ENCODE assay signal across 8 cellular contexts in the genomic region with DNA sequence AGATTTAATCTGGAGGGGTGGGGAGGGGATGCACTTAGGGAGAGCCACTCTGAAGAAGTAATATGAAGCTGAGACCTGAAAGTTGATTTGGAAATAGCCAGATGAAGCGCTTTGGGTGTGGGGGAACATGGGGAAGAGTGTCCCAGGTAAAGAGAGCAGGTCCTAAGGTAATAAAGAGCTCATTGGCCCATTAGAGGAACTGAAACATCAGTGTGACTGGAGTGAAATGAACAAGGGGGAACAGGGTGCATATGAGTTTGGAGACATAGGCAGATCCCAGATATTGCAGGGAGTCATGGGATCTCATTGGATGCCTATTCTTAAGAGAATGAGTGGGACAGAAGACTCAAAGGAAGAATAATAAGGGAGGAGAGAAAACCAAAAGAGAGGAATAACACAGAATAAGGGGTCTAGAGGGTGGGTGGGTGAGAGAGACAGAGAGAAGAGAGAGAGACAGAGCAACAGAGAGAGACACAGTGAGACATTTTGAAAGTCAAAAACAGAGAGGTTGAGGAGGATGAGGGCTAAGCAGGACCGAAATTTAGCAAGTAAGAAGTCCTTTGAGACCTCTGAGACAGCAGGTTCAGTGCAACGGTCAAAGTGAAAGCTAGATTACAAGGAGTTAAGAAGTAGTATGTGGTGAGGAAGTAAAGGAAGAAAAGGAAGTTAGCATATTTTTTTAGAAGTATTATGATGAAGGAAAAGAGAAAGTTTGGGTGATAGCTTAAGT. TPM values are rescaled to one million over a fixed set of nuclear protein-coding genes. Genes with fewer than 3 reads are reported as not detected.
DNase-seq lines count a peak whose midpoint lies in the region; ATAC-seq lines count a peak whose summit lies in the region.
"Not testable (repeated sequence)": the region's sequence is repeated elsewhere in the genome, so short reads cannot be mapped to it uniquely, and the experiment has no call there.

No MANE protein-coding gene starts in this region.

- peak; percentile 27 for DNase-seq in SIG-M5 treated with dmso at 0.1 percent for 504 hours (lab: John Stamatoyannopoulos, UW; ENCODE audit: unreplicated experiment)
- not testable (repeated sequence) for DNase-seq in activated naive CD4-positive, alpha-beta T cell treated with anti-CD3 and anti-CD28 coated beads, Interleukin-2, amount 10 ng/mL, durations not matched to agents 7 days and 5 days; natural killer cell treated with Interleukin-12 subunit alpha and Interleukin-12 subunit beta and Interleukin-15 and Interleukin-18, amount 100 ng/mL, for 72 hours (ENCODE audit: low spot score)

- not testable (repeated sequence) for H3K9me3 Mint-ChIP-seq in activated naive CD4-positive, alpha-beta T cell treated with anti-CD3 and anti-CD28 coated beads, Interleukin-2, amount 10 ng/mL, durations not matched to agents 7 days and 5 days; natural killer cell treated with Interleukin-12 subunit alpha and Interleukin-12 subunit beta and Interleukin-15 and Interleukin-18, amount 100 ng/mL, for 72 hours

- CTCF ChIA-PET in activated naive CD4-positive, alpha-beta T cell treated with anti-CD3 and anti-CD28 coated beads, Interleukin-2, amount 10 ng/mL, durations not matched to agents 7 days and 5 days (lab: Charles Lee), result not testable (repeated sequence)

- H3K27ac Mint-ChIP-seq in activated naive CD4-positive, alpha-beta T cell treated with anti-CD3 and anti-CD28 coated beads, Interleukin-2, amount 10 ng/mL, durations not matched to agents 7 days and 5 days, result peak overlapping the region; percentile 84
- peak overlapping the region; percentile 72 to 76 for H3K27ac Mint-ChIP-seq in natural killer cell treated with Interleukin-12 subunit alpha and Interleukin-12 subunit beta and Interleukin-15 and Interleukin-18, amount 100 ng/mL, for 72 hours

- H3K4me1 Mint-ChIP-seq in activated naive CD4-positive, alpha-beta T cell treated with anti-CD3 and anti-CD28 coated beads, Interleukin-2, amount 10 ng/mL, durations not matched to agents 7 days and 5 days, result peaks cover 24% of the 10 kb centered on the region
- H3K4me1 Mint-ChIP-seq in natural killer cell treated with Interleukin-12 subunit alpha and Interleukin-12 subunit beta and Interleukin-15 and Interleukin-18, amount 100 ng/mL, for 72 hours (ENCODE audit: low read depth in 2 of 2), result peaks cover 12 to 27% of the 10 kb centered on the region in 2 donors

- H3K27me3 Mint-ChIP-seq in activated naive CD4-positive, alpha-beta T cell treated with anti-CD3 and anti-CD28 coated beads, Interleukin-2, amount 10 ng/mL, durations not matched to agents 7 days and 5 days; natural killer cell treated with Interleukin-12 subunit alpha and Interleukin-12 subunit beta and Interleukin-15 and Interleukin-18, amount 100 ng/mL, for 72 hours: not testable (repeated sequence)

- H3K4me3 Mint-ChIP-seq in activated naive CD4-positive, alpha-beta T cell treated with anti-CD3 and anti-CD28 coated beads, Interleukin-2, amount 10 ng/mL, durations not matched to agents 7 days and 5 days, result peak overlapping the region; percentile 39
- H3K4me3 Mint-ChIP-seq in natural killer cell treated with Interleukin-12 subunit alpha and Interleukin-12 subunit beta and Interleukin-15 and Interleukin-18, amount 100 ng/mL, for 72 hours, result peak overlapping the region; percentile 75

- H3K36me3 Mint-ChIP-seq in activated naive CD4-positive, alpha-beta T cell treated with anti-CD3 and anti-CD28 coated beads, Interleukin-2, amount 10 ng/mL, durations not matched to agents 7 days and 5 days; natural killer cell treated with Interleukin-12 subunit alpha and Interleukin-12 subunit beta and Interleukin-15 and Interleukin-18, amount 100 ng/mL, for 72 hours: not testable (repeated sequence)

- ATAC-seq in GM18499 (IDR thresholded peaks at IDR 0.05; ENCODE audit: insufficient read depth, unreplicated experiment) (peak; percentile 69), GM19351 (IDR thresholded peaks at IDR 0.05; ENCODE audit: unreplicated experiment) (peak; percentile 83), GM21737 (IDR thresholded peaks at IDR 0.05; ENCODE audit: unreplicated experiment) (peak; percentile 75), HG03045 (IDR thresholded peaks at IDR 0.05; ENCODE audit: unreplicated experiment) (peak; percentile 76), HG03521 (IDR thresholded peaks at IDR 0.05; ENCODE audit: unreplicated experiment) (peak; percentile 75)
- ATAC-seq in natural killer cell treated with Interleukin-12 subunit alpha and Interleukin-12 subunit beta and Interleukin-15 and Interleukin-18, amount 100 ng/mL, for 72 hours, result peak; percentile 72 to 88

RNA-seq across cellular contexts. Expression of a gene that starts 52.5 kb away (rescaled TPM):
- 100 to 1,000 TPM; 115 to 179 TPM for total RNA-seq in natural killer cell treated with Interleukin-12 subunit alpha and Interleukin-12 subunit beta and Interleukin-15 and Interleukin-18, amount 100 ng/mL, for 72 hours

RNA-seq across cellular contexts. Expression of a gene that starts 54.3 kb away (rescaled TPM):
- 10 to 100 TPM; 23.9 to 29.7 TPM for total RNA-seq in natural killer cell treated with Interleukin-12 subunit alpha and Interleukin-12 subunit beta and Interleukin-15 and Interleukin-18, amount 100 ng/mL, for 72 hours
